Comparison of ENCODE assay signal across 1 cellular context in the genomic region with DNA sequence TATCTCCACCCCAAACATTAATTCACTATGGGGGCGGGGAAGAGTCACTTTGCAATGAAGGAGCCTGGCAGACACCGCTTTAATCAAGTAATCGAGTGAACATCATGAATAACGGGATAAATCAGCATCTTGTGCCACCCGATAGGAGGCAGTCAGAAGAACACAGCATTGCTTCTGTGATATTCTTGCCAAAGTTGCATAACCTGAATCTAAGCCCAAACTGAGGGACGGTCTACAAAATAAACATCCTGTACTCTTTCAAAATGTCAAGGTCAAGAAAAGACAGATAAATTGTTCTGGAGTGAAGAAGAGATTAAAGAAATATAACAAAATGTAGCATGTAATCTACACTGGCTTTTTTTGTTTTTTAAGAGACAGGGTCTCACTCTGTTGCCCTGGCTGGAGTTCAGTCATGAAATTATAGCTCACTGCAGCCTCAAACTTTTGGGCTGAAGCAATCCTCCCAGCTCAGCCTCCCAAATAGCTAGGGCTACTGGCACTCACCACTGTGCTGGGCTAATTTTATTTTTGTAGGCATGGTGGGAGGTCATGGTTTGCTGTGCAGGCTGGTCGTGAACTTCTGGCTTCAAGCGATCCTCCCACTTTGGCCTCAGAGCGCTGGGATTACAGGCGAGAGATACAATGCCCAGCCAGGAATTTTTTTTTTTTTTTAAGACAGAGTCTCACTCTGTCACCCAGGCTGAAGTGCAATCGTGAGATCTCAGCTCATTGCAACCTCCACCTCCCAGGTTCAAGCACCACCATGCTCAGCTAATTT.
TF ChIP-seq lines count a peak whose summit lies in the region.

No MANE protein-coding gene starts in this region.

TF ChIP-seq in K562, 482 proteins besides CTCF, POLR2A, EP300 and RAD21:
- no peak for TF ChIP-seq CAMTA2 (CRISPR knock-in tag; conservative IDR thresholded peaks at IDR 0.05)
- peak; percentile 18; the same call in 1 of the 2 replicates for TF ChIP-seq ZNF121 (CRISPR knock-in tag; conservative IDR thresholded peaks at IDR 0.05)
